Comparison of ENCODE assay signal across 16 cellular contexts in the genomic region with DNA sequence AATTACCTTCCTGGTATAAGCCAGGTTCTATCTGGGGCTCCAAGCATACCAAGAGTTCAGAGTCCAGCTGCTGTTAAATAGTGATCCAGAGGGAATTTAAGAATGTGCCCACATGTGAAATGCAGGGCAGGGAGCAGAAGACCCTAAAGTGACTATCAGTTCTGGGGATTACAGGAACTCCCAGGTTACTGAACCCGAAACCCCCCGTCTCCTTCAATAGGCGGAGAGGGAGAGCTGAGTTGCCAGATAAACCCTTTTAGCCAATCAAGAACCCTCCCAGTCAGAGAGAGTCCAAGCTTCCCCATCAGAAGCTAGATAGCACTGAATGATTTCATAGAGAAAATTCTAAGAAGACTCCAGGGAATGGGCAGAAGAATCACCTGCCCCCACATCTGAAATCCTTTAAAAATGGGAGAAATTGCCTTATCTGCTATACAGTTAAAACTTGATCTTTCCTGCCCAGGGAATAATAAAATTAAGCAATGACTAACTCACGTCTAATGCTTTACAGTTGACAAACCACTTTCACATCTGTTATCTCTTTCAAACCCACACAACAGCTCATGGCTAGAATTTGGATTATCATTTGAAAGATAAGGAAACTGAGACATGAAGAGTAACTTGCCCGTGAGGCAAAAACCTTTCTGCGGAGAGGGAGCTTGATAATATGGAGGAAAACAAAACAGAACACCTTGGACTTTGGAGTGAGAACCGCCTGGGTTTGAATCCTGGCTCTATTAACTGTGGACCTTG. TPM values are rescaled to one million over a fixed set of nuclear protein-coding genes. Genes with fewer than 3 reads are reported as not detected.
"Had no signal": no experiment of that assay in that cellular context is flagged by ENCODE, and none has a peak within 500 bp of the region (broad histone marks: within the 10 kb centered on the region; RNA-seq: fewer than 3 reads in every experiment).

No MANE protein-coding gene starts in this region.

- H3K4me1 ChIP-seq: esophagus muscularis mucosa, psoas muscle, testis had no signal

- H3K36me3 ChIP-seq: esophagus muscularis mucosa had no signal

- H3K4me3 Mint-ChIP-seq: activated CD4-positive, alpha-beta memory T cell treated with anti-CD3 and anti-CD28 coated beads for 36 hours; natural killer cell treated with Interleukin-12 subunit alpha and Interleukin-12 subunit beta and Interleukin-15 and Interleukin-18, amount 100 ng/mL, for 72 hours had no signal

- DNase-seq: activated CD4-positive, alpha-beta memory T cell treated with anti-CD3 and anti-CD28 coated beads for 36 hours; activated CD8-positive, alpha-beta memory T cell treated with anti-CD3 and anti-CD28 coated beads, Interleukin-2, amount 50 U/mL, for 4 hours; activated naive CD4-positive, alpha-beta T cell; glutamatergic neuron; left colon; psoas muscle; stimulated activated CD4-positive, alpha-beta T cell treated with anti-CD3 and anti-CD28 coated beads, Interleukin-2, amount 100 ng/mL, for 48 hours; SW 1271; T-helper 9 cell; testis had no signal

- H3K27ac Mint-ChIP-seq: activated CD4-positive, alpha-beta memory T cell treated with anti-CD3 and anti-CD28 coated beads for 36 hours; natural killer cell treated with Interleukin-12 subunit alpha and Interleukin-12 subunit beta and Interleukin-15 and Interleukin-18, amount 100 ng/mL, for 72 hours had no signal

- H3K9me3 ChIP-seq: esophagus muscularis mucosa, psoas muscle, testis had no signal

- H3K9me3 Mint-ChIP-seq: activated CD4-positive, alpha-beta memory T cell treated with anti-CD3 and anti-CD28 coated beads for 36 hours; natural killer cell treated with Interleukin-12 subunit alpha and Interleukin-12 subunit beta and Interleukin-15 and Interleukin-18, amount 100 ng/mL, for 72 hours; stimulated activated naive CD8-positive, alpha-beta T cell treated with anti-CD3 and anti-CD28 coated beads, Interleukin-15, Interleukin-2, amounts not matched to agents 100 ng/mL and 50 ng/mL, for 24 hours had no signal

- H3K27me3 ChIP-seq: testis had no signal

- ATAC-seq: left colon; natural killer cell treated with Interleukin-12 subunit alpha and Interleukin-12 subunit beta and Interleukin-15 and Interleukin-18, amount 100 ng/mL, for 72 hours; psoas muscle; sciatic nerve had no signal

- H3K4me3 ChIP-seq: esophagus muscularis mucosa, lung, psoas muscle, testis had no signal

- H3K36me3 Mint-ChIP-seq: activated CD4-positive, alpha-beta memory T cell treated with anti-CD3 and anti-CD28 coated beads for 36 hours; natural killer cell treated with Interleukin-12 subunit alpha and Interleukin-12 subunit beta and Interleukin-15 and Interleukin-18, amount 100 ng/mL, for 72 hours had no signal

- H3K27ac ChIP-seq: esophagus muscularis mucosa, psoas muscle, testis, VCaP had no signal

RNA-seq across cellular contexts. Expression of gene NOG, which starts 10.2 kb away (rescaled TPM):
- total RNA-seq: natural killer cell treated with Interleukin-12 subunit alpha and Interleukin-12 subunit beta and Interleukin-15 and Interleukin-18, amount 100 ng/mL, for 72 hours had no signal
